In the genomic region with DNA sequence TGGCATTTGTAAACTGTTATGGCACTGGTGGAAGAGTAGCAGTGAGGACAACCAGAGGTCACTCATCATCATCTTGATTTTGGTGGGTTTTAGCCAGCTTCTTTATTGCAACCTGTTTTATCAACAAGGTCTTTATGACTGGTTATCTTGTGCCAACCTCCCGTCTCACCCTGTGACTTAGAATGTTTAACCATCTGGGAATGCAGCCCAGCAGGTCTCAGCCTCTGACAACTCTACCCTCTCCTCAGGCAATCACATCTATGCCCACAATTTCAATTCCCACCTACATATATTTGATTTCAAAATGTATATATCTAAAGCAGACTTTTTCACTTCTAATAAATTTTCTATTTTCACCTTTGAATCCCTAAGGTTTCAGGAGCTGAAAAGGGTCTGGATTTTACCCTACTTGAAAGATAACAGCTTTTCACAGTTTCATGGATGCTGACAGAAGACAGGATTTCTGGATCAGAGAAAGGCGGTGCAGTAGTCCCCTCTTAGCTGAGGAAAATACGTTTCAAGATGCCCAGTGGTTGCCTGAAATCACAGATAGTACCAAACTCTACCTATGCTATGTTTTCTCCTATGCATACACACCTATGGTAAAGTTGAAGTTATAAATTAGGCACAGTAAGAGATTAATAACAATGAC, we compare ENCODE assay signal across 17 cellular contexts.
DNase-seq lines count a peak whose midpoint lies in the region; ATAC-seq, FAIRE-seq and TF ChIP-seq lines count a peak whose summit lies in the region.
"Had no signal": no experiment of that assay in that cellular context is flagged by ENCODE, and none has a peak within 500 bp of the region (broad histone marks: within the 10 kb centered on the region; RNA-seq: fewer than 3 reads in every experiment).

No MANE protein-coding gene starts in this region.

- peak overlapping the region; percentile 19 to 33 for H3K4me3 ChIP-seq in kidney (ENCODE audit: low read length in 2 of 2)
- H3K4me3 ChIP-seq: BLaER1 treated with 17β-estradiol and CSF1 and Interleukin-3, amounts not matched to agents 10 nM and 100 nM had no signal

- CTCF ChIA-PET in RWPE1 (lab: Yijun Ruan, JAX) = interaction anchor here (0.7 kb wide), 1 partner anchor 143 kb away, joined by 3 read pairs; no protein-coding TSS in a partner anchor

- no peak overlapping the region for H3K27ac ChIP-seq in RWPE1
- peak overlapping the region in 1 of 2 donors; percentile 63 for H3K27ac ChIP-seq in kidney (ENCODE audit: low read depth in 2 of 2, low read length in 2 of 2)
- H3K27ac ChIP-seq: BLaER1 treated with 17β-estradiol and CSF1 and Interleukin-3, amounts not matched to agents 10 nM and 100 nM had no signal

- POLR2A ChIA-PET in RWPE1 (lab: Yijun Ruan, JAX; ENCODE audit: low non-redundant PET) = no interaction called here

- ATAC-seq in GM18511 (IDR thresholded peaks at IDR 0.05; ENCODE audit: unreplicated experiment) (peak; percentile 22), HG02885 (IDR thresholded peaks at IDR 0.05; ENCODE audit: poor library complexity, unreplicated experiment) (peak; percentile 18), GM21367 (IDR thresholded peaks at IDR 0.05; ENCODE audit: unreplicated experiment) (no peak), GM19351 (IDR thresholded peaks at IDR 0.05; ENCODE audit: unreplicated experiment) (no peak)

- H3K4me1 ChIP-seq in kidney (ENCODE audit: control insufficient read depth in 1 of 2, insufficient read depth in 1 of 2, low read depth in 1 of 2, low read length in 2 of 2) = no peaks in the 10 kb centered on the region

- FAIRE-seq in kidney (lab: Jason Lieb, UNC) = no peak
- FAIRE-seq: RCC 7860 had no signal

- peak; percentile 5 for DNase-seq in RWPE1 (ENCODE audit: low spot score)
- no peak for DNase-seq in kidney
- no peak for DNase-seq in NCI-H748 (lab: John Stamatoyannopoulos, UW; ENCODE audit: unreplicated experiment)
- no peak for DNase-seq in Kasumi-1 (lab: John Stamatoyannopoulos, UW)
- DNase-seq: DMS 273 treated with DMSO at 0.1 percent for 48 hours, GOT3, HFFc6, NCI-H1092 treated with DMSO at 0.1 percent for 48 hours, NCI-H1694, NCI-H446, NCI-H774 had no signal

- TF ChIP-seq CTCF in RWPE1 (conservative IDR thresholded peaks at IDR 0.05; ENCODE audit: low read depth) (no peak), kidney (IDR thresholded peaks at IDR 0.05; ENCODE audit: borderline replicate concordance, extremely low read depth, insufficient read depth) (no peak)

- no peak overlapping the region for H3K9ac ChIP-seq in kidney (ENCODE audit: low read length in 2 of 2)
- H3K9ac ChIP-seq: BLaER1 treated with 17β-estradiol and CSF1 and Interleukin-3, amounts not matched to agents 10 nM and 100 nM had no signal

- H3K36me3 ChIP-seq in kidney (ENCODE audit: control insufficient read depth in 1 of 2, insufficient read depth in 2 of 2, low read length in 2 of 2) = no peaks in the 10 kb centered on the region
- H3K36me3 ChIP-seq: BLaER1 treated with 17β-estradiol and CSF1 and Interleukin-3, amounts not matched to agents 10 nM and 100 nM had no signal

- no peaks in the 10 kb centered on the region for H3K9me3 ChIP-seq in kidney (ENCODE audit: control insufficient read depth in 1 of 2, low read length in 2 of 2)
- H3K9me3 ChIP-seq: BLaER1 treated with 17β-estradiol and CSF1 and Interleukin-3, amounts not matched to agents 10 nM and 100 nM had no signal

- intact Hi-C loops in kidney (cut with DNase I) = no loop called here

Comparison
In these comparisons a context has a peak if more than half of its experiments do, and no peak if none do; other contexts are left out.
1. ATAC-seq: peak in GM18511 (single experiment) and HG02885 (single experiment); none in GM21367 (single experiment) and GM19351 (single experiment).